In the genomic region with DNA sequence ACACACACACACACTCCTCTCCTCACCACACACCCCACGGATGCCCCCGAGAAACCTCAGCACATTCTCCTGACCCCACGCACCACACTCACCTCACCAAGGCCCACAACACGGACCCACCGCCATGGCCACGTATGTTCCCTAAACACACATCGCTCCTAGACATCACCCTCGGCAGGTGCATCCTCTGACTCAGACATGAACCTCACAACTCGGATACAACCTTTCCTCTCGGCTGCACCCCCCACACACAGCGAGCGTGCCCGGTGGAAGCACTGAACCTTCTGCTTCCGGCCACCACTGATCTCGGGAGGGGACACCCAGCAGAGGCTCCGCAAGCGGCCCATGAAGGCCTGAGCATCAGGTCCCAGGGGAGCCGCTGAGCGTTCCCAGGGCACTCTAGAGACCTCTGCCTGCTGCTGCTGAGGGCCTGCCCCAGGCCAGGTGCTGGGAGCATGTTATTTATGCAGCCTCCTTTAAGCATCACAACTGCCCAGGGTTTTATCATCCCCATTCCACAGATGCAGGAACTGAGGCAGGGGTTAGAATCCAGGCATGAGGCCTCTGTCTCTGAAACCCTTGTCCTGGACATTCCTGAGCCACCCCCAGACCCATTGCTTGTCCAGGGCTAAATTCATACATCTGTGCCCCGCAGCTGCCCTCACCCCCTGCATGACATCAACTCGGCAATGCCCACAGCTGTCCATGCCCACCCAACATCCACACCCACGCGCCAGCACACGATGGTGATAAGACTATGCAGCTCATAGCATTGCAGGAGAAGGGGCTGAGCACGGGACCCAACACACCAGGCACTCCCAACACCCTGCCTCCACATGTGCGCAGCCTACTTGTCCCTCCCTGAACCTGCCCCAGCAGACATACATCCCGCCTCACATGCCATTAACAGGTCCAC, we compare ENCODE assay signal across 10 cellular contexts. TPM values are rescaled to one million over a fixed set of nuclear protein-coding genes. Genes with fewer than 3 reads are reported as not detected.
A peak's percentile ranks its signal among the peaks of the same experiment; 100 is the strongest.
DNase-seq lines count a peak whose midpoint lies in the region; ATAC-seq and TF ChIP-seq lines count a peak whose summit lies in the region.
"Had no signal": no experiment of that assay in that cellular context is flagged by ENCODE, and none has a peak within 500 bp of the region (broad histone marks: within the 10 kb centered on the region; RNA-seq: fewer than 3 reads in every experiment).

No MANE protein-coding gene starts in this region.

- peak; percentile 79 for ATAC-seq in GM18520 (IDR thresholded peaks at IDR 0.05; ENCODE audit: unreplicated experiment)
- peak; percentile 87 for ATAC-seq in GM21619 (IDR thresholded peaks at IDR 0.05; ENCODE audit: unreplicated experiment)
- ATAC-seq in natural killer cell = no peak
- ATAC-seq in natural killer cell treated with Interleukin-12 subunit alpha and Interleukin-12 subunit beta and Interleukin-15 and Interleukin-18, amount 100 ng/mL, for 72 hours = no peak

- no peak for TF ChIP-seq CTCF in natural killer cell (IDR thresholded peaks at IDR 0.05)

- no peak overlapping the region for H3K23ac ChIP-seq in mesenchymal stem cell (ENCODE audit: low read length in 2 of 2)

- peaks cover 38% of the 10 kb centered on the region for H3K79me1 ChIP-seq in mesenchymal stem cell (replicated peaks; ENCODE audit: low read length, poor library complexity, severe bottlenecking)

- H4K8ac ChIP-seq in mesenchymal stem cell (ENCODE audit: low read length) = peak overlapping the region; percentile 52

- no peaks in the 10 kb centered on the region for H3K27me3 ChIP-seq in mesenchymal stem cell (ENCODE audit: control insufficient read depth in 1 of 2, insufficient read depth in 1 of 2, low read length in 2 of 2)

- no peak overlapping the region for H3K14ac ChIP-seq in mesenchymal stem cell (ENCODE audit: low read length in 2 of 2)

- H2BK15ac ChIP-seq in mesenchymal stem cell (ENCODE audit: low read depth, poor library complexity, severe bottlenecking) = no peak overlapping the region

- intact Hi-C loops in natural killer cell (cut with micrococcal nuclease) = no loop called here

- no peak overlapping the region for H2BK5ac ChIP-seq in mesenchymal stem cell (ENCODE audit: low read depth, low read length, poor library complexity, severe bottlenecking)

- peaks cover 14% of the 10 kb centered on the region for H3K4me1 ChIP-seq in mesenchymal stem cell (ENCODE audit: control insufficient read depth, insufficient read depth, low read depth, low read length)

- H3K9me3 Mint-ChIP-seq in natural killer cell = no peaks in the 10 kb centered on the region
- no peaks in the 10 kb centered on the region for H3K9me3 Mint-ChIP-seq in natural killer cell treated with Interleukin-12 subunit alpha and Interleukin-12 subunit beta and Interleukin-15 and Interleukin-18, amount 100 ng/mL, for 72 hours

- H2AFZ ChIP-seq in mesenchymal stem cell (ENCODE audit: low read depth, low read length) = no peak overlapping the region

- no peak overlapping the region for H4K91ac ChIP-seq in mesenchymal stem cell (ENCODE audit: low read length)

- H3K27ac ChIP-seq in mesenchymal stem cell (ENCODE audit: low read length, poor library complexity, severe bottlenecking) = no peak overlapping the region
- H3K27ac ChIP-seq: coronary artery had no signal

- peaks cover 24 to 55% of the 10 kb centered on the region in 2 donors for H3K27me3 Mint-ChIP-seq in natural killer cell (ENCODE audit: low read depth in 2 of 2)
- peaks cover 58 to 72% of the 10 kb centered on the region in 2 donors for H3K27me3 Mint-ChIP-seq in natural killer cell treated with Interleukin-12 subunit alpha and Interleukin-12 subunit beta and Interleukin-15 and Interleukin-18, amount 100 ng/mL, for 72 hours

- no peak overlapping the region for H2BK12ac ChIP-seq in mesenchymal stem cell (ENCODE audit: low read length in 2 of 2)

- H3K36me3 Mint-ChIP-seq in natural killer cell = no peaks in the 10 kb centered on the region
- no peaks in the 10 kb centered on the region for H3K36me3 Mint-ChIP-seq in natural killer cell treated with Interleukin-12 subunit alpha and Interleukin-12 subunit beta and Interleukin-15 and Interleukin-18, amount 100 ng/mL, for 72 hours

- H2BK120ac ChIP-seq in mesenchymal stem cell (ENCODE audit: low read depth, low read length) = no peak overlapping the region

- no peak overlapping the region for H3K4me3 Mint-ChIP-seq in natural killer cell
- H3K4me3 Mint-ChIP-seq in natural killer cell treated with Interleukin-12 subunit alpha and Interleukin-12 subunit beta and Interleukin-15 and Interleukin-18, amount 100 ng/mL, for 72 hours = no peak overlapping the region

- H3K4ac ChIP-seq in mesenchymal stem cell (ENCODE audit: low read depth in 1 of 2, low read length in 2 of 2) = peak overlapping the region in 1 of 2 experiments; percentile 7

- H3K4me2 ChIP-seq in mesenchymal stem cell (ENCODE audit: low read length, poor library complexity, severe bottlenecking) = no peak overlapping the region

- peaks cover 0 to 17% of the 10 kb centered on the region in 2 experiments for H3K36me3 ChIP-seq in mesenchymal stem cell (ENCODE audit: control insufficient read depth in 1 of 2, insufficient read depth in 2 of 2, low read depth in 1 of 2, low read length in 2 of 2)

- no peak overlapping the region for H3K27ac Mint-ChIP-seq in natural killer cell
- H3K27ac Mint-ChIP-seq in natural killer cell treated with Interleukin-12 subunit alpha and Interleukin-12 subunit beta and Interleukin-15 and Interleukin-18, amount 100 ng/mL, for 72 hours = no peak overlapping the region

- DNase-seq in Kasumi-1 (lab: John Stamatoyannopoulos, UW) = peak; percentile 89 to 93
- DNase-seq in mesenchymal stem cell = no peak
- DNase-seq in NCI-H510A (lab: John Stamatoyannopoulos, UW) = no peak
- no peak for DNase-seq in natural killer cell
- DNase-seq in natural killer cell treated with Interleukin-12 subunit alpha and Interleukin-12 subunit beta and Interleukin-15 and Interleukin-18, amount 100 ng/mL, for 72 hours (ENCODE audit: low spot score) = no peak
- DNase-seq in OCI-M2 (lab: John Stamatoyannopoulos, UW; ENCODE audit: unreplicated experiment) = no peak
- DNase-seq: activated CD4-positive, CD25-positive, alpha-beta regulatory T cell had no signal

- no peak overlapping the region for H2AK5ac ChIP-seq in mesenchymal stem cell (ENCODE audit: low read length, severe bottlenecking)

- no peak overlapping the region for H3K18ac ChIP-seq in mesenchymal stem cell (ENCODE audit: low read depth in 1 of 2, low read length in 2 of 2)

- H3K9ac ChIP-seq in mesenchymal stem cell (ENCODE audit: low read length) = no peak overlapping the region

- H3K4me3 ChIP-seq in mesenchymal stem cell (ENCODE audit: insufficient read depth in 1 of 2, low read depth in 1 of 2, low read length in 2 of 2) = no peak overlapping the region
- H3K4me3 ChIP-seq: coronary artery had no signal

- H3K9me3 ChIP-seq in mesenchymal stem cell (ENCODE audit: control insufficient read depth, low read length) = no peaks in the 10 kb centered on the region

- WGBS in mesenchymal stem cell = 90% methylated on average over 27 of the region's 27 CpGs

- H3K4me1 Mint-ChIP-seq in natural killer cell = no peaks in the 10 kb centered on the region
- peaks cover 0 to 6% of the 10 kb centered on the region in 2 donors for H3K4me1 Mint-ChIP-seq in natural killer cell treated with Interleukin-12 subunit alpha and Interleukin-12 subunit beta and Interleukin-15 and Interleukin-18, amount 100 ng/mL, for 72 hours (ENCODE audit: low read depth in 2 of 2)

RNA-seq across cellular contexts. Expression of a gene that starts 27.0 kb away (rescaled TPM):
- polyA plus RNA-seq in mesenchymal stem cell (2013, experiment 1 of 2) = 102 TPM
- 102 TPM for polyA plus RNA-seq in mesenchymal stem cell (2013, experiment 2 of 2)
- total RNA-seq in natural killer cell = under 1 TPM in 2 of 3 donors, not detected in 1; 0.33 to 0.63 TPM
- total RNA-seq in natural killer cell treated with Interleukin-12 subunit alpha and Interleukin-12 subunit beta and Interleukin-15 and Interleukin-18, amount 100 ng/mL, for 72 hours = under 1 TPM in 1 of 2 donors, not detected in 1; 0.11 TPM

Comparison
In these comparisons a context has a peak if more than half of its experiments do, and no peak if none do; other contexts are left out.
1. ATAC-seq: peak in GM18520 (single experiment) and GM21619 (single experiment); none in natural killer cell (0 of 3) and natural killer cell treated with Interleukin-12 subunit alpha and Interleukin-12 subunit beta and Interleukin-15 and Interleukin-18, amount 100 ng/mL, for 72 hours (0 of 2).
2. DNase-seq: peak in Kasumi-1 (2 of 2); none in mesenchymal stem cell (single experiment), NCI-H510A (single experiment), natural killer cell (single experiment), natural killer cell treated with Interleukin-12 subunit alpha and Interleukin-12 subunit beta and Interleukin-15 and Interleukin-18, amount 100 ng/mL, for 72 hours (single experiment) and OCI-M2 (single experiment).